8 cellular contexts compared by ENCODE assay signal in the genomic region with DNA sequence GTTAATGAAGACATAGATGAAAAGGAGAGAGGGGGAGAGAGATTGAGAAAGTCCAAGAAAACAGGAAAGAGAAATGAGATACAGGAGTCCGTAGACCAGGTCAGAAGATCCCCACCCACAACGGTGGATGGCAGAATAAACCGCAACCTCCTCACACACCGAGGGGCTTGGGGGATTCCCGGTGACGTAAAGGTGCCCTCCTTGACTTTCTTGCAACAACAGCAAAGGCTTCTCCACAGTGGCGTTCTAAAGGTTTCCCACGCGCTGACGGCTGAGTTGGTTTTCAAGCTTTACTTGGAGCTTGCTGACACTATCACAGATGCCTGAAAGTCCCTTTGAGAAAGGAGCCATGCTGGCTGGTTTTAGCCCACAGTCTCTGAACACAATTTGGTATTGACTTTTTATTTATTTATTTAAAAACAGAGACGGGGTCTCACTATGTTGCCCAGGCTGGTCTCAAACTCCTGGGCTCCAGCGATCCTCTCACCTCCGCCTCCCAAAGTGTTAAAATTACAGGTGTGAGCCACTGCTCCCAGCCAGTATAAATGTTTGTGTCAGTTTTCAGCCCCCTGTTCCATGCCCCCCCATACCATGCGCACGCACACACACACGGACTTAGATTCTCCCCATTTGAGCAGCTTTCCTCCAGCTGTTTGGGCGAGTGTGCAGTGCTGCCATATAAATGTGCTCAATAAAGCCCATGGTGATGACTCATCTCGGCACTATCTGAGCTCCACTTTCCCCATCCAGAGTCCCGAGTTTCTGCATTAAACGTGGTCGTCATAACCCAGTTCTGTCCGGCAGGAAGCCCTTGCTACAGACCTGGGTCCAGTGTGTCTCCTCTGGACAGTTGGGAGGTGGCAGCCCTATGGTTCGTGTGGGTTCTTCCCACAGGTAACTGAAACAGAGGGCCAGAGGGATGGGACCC. TPM values are rescaled to one million over a fixed set of nuclear protein-coding genes. Genes with fewer than 3 reads are reported as not detected.
DNase-seq lines count a peak whose midpoint lies in the region; ATAC-seq, FAIRE-seq and TF ChIP-seq lines count a peak whose summit lies in the region.

No MANE protein-coding gene starts in this region.

- H3K4me3 ChIP-seq in ovary, result no peak overlapping the region

- ATAC-seq in HG02759 (IDR thresholded peaks at IDR 0.05; ENCODE audit: unreplicated experiment) (peak; percentile 61), omental fat pad (ENCODE audit: low FRiP score) (peak; percentile 30)

- TF ChIP-seq CTCF in omental fat pad (IDR thresholded peaks at IDR 0.05), result no peak
- no peak for TF ChIP-seq CTCF in ovary (IDR thresholded peaks at IDR 0.05)

- no peak for TF ChIP-seq EP300 in ovary (IDR thresholded peaks at IDR 0.05)

- TF ChIP-seq POLR2A in GM12892 (IDR thresholded peaks at IDR 0.05; ENCODE audit: low read depth, low read length) (no peak), ovary (IDR thresholded peaks at IDR 0.05) (no peak)

- H3K27ac ChIP-seq in ovary, result no peak overlapping the region

- H3K27me3 ChIP-seq in ovary, result no peaks in the 10 kb centered on the region

- peaks cover 7% of the 10 kb centered on the region for H3K4me1 ChIP-seq in ovary (ENCODE audit: insufficient read depth)

- DNase-seq in GM12892 (ENCODE audit: insufficient read length) (peak; percentile 50), omental fat pad (ENCODE audit: low spot score) (no peak), middle frontal gyrus (ENCODE audit: extremely low spot score, low spot score) (no peak), HTR-8/SVneo (ENCODE audit: insufficient read length, low spot score) (no peak), kidney glomerular epithelial cell (lab: John Stamatoyannopoulos, UW) (no peak), ovary (no peak)
- DNase-seq in activated CD8-positive, alpha-beta memory T cell treated with anti-CD3 and anti-CD28 coated beads, Interleukin-2, amount 50 U/mL, for 24 hours (ENCODE audit: extremely low read depth), result peak; percentile 63

- intact Hi-C loops in ovary (cut with DNase I), result loop anchor here in 1 of 4 donors (5.0 kb wide), 1 partner anchor 50 kb away; no protein-coding TSS in a partner anchor

- H3K9me3 ChIP-seq in ovary, result no peaks in the 10 kb centered on the region

- WGBS in ovary, 3 donors, result 84 to 85% (median 84%) methylated on average over 23 of the region's 23 CpGs

- FAIRE-seq in GM12892 (lab: Jason Lieb, UNC) (peak; percentile 87), HTR-8/SVneo (lab: Jason Lieb, UNC) (no peak)

- H3K36me3 ChIP-seq in ovary, result no peaks in the 10 kb centered on the region

RNA-seq across cellular contexts. Expression of a gene that starts 33.0 kb away (rescaled TPM):
- polyA plus RNA-seq in GM12892 (2012; ENCODE audit: missing spikeins), result 29.6 TPM
- total RNA-seq in omental fat pad, result 100 to 1,000 TPM in 3 of 4 donors, 10 to 100 TPM in 1; 72.8 to 330 (median 113) TPM
- total RNA-seq in ovary, result 10 to 100 TPM; 29.1 to 70.4 (median 53.7) TPM
- polyA plus RNA-seq in ovary, result 10 to 100 TPM; 32.7 to 78.7 TPM

Comparison
In these comparisons a context has a peak if more than half of its experiments do, and no peak if none do; other contexts are left out.
1. DNase-seq: peak in GM12892 (single experiment) and activated CD8-positive, alpha-beta memory T cell treated with anti-CD3 and anti-CD28 coated beads, Interleukin-2, amount 50 U/mL, for 24 hours (single experiment); none in omental fat pad (single experiment), middle frontal gyrus (single experiment), HTR-8/SVneo (single experiment), kidney glomerular epithelial cell (single experiment) and ovary (0 of 5).